8 cellular contexts compared by ENCODE assay signal in genomic region chr11:73306977-73307322, GRCh38. TPM values are rescaled to one million over a fixed set of nuclear protein-coding genes. Genes with fewer than 3 reads are reported as not detected.
DNase-seq lines count a peak whose midpoint lies in the region; TF ChIP-seq lines count a peak whose summit lies in the region.

No MANE protein-coding gene starts in this region.

- H3K4me1 ChIP-seq in ectodermal cell (ENCODE audit: control insufficient read depth, insufficient read depth, low read length): peaks cover 23% of the 10 kb centered on the region

- H3K9me3 Mint-ChIP-seq in CD14-positive monocyte: peaks cover 0 to 5% (median 0%) of the 10 kb centered on the region in 7 donors

- peak overlapping the region; percentile 80 to 94 for H3K4me3 Mint-ChIP-seq in CD14-positive monocyte

- H3K27ac ChIP-seq in ectodermal cell (ENCODE audit: insufficient read depth, low read depth, low read length, poor library complexity, severe bottlenecking): peak overlapping the region; percentile 85
- no peak overlapping the region for H3K27ac ChIP-seq in neural cell (ENCODE audit: low read length)

- WGBS in ectodermal cell, 2 experiments: 9 to 11% methylated on average over 18 of the region's 18 CpGs

- no peak for TF ChIP-seq EP300 in neural cell (conservative IDR thresholded peaks at IDR 0.05; ENCODE audit: poor library complexity, severe bottlenecking)

- H3F3A ChIP-seq in neural cell (ENCODE audit: insufficient read depth, low read length, poor library complexity, severe bottlenecking): no peaks in the 10 kb centered on the region

- H3K27me3 Mint-ChIP-seq in CD14-positive monocyte (ENCODE audit: low read depth in 3 of 3): peaks cover 13 to 31% (median 14%) of the 10 kb centered on the region in 3 donors

- H2AFZ ChIP-seq in neural cell (ENCODE audit: low read depth, low read length): no peak overlapping the region

- H3K36me3 ChIP-seq in ectodermal cell (ENCODE audit: control insufficient read depth, insufficient read depth, low read length) (peaks cover 5% of the 10 kb centered on the region), neural cell (ENCODE audit: insufficient read depth, low read length) (no peaks in the 10 kb centered on the region)

- no peak for TF ChIP-seq RAD21 in neural cell (conservative IDR thresholded peaks at IDR 0.05)

- H3K79me2 ChIP-seq in neural cell (replicated peaks; ENCODE audit: insufficient read depth, low read length): peaks cover 21% of the 10 kb centered on the region

- H3K9me3 ChIP-seq in ectodermal cell (ENCODE audit: control insufficient read depth, low read length): no peaks in the 10 kb centered on the region
- no peaks in the 10 kb centered on the region for H3K9me3 ChIP-seq in neural cell (ENCODE audit: low read length)

- peaks cover 10% of the 10 kb centered on the region for H3K27me3 ChIP-seq in ectodermal cell (ENCODE audit: control insufficient read depth, insufficient read depth, low read length, poor library complexity, severe bottlenecking)
- H3K27me3 ChIP-seq in neural cell (ENCODE audit: insufficient read depth, low read depth, low read length): peaks cover 16% of the 10 kb centered on the region

- peaks cover 20% of the 10 kb centered on the region for H3K4me1 Mint-ChIP-seq in CD14-positive monocyte

- peaks cover 0 to 6% of the 10 kb centered on the region in 2 donors for H3K36me3 Mint-ChIP-seq in CD14-positive monocyte

- H3K9ac ChIP-seq in neural cell (ENCODE audit: low read length): no peak overlapping the region

- no peaks in the 10 kb centered on the region for H3K9me2 ChIP-seq in neural cell (ENCODE audit: insufficient read depth, low read length)

- peak overlapping the region; percentile 47 to 95 (median 83) for H3K27ac Mint-ChIP-seq in CD14-positive monocyte

- no peaks in the 10 kb centered on the region for H4K20me1 ChIP-seq in neural cell (ENCODE audit: insufficient read depth)

- TF ChIP-seq POLR2A in NB4 (IDR thresholded peaks at IDR 0.05; ENCODE audit: extremely low read depth, insufficient read length): peak; percentile 33

- peak overlapping the region; percentile 40 for H3K4me3 ChIP-seq in NB4 (ENCODE audit: low read depth, low read length)
- peak overlapping the region; percentile 16 for H3K4me3 ChIP-seq in ectodermal cell (ENCODE audit: insufficient read depth, low read depth, low read length)
- H3K4me3 ChIP-seq in neural cell (ENCODE audit: low read length): peak overlapping the region; percentile 88

- intact Hi-C loops in CD14-positive monocyte (cut with micrococcal nuclease): loop anchor here (1.0 to 10.0 kb wide), 3 partner anchors 28 to 88 kb away; no protein-coding TSS in a partner anchor

- no peak for TF ChIP-seq CTCF in CD14-positive monocyte (IDR thresholded peaks at IDR 0.05)
- no peak for TF ChIP-seq CTCF in NB4 (IDR thresholded peaks at IDR 0.05; ENCODE audit: low read depth, low read length)
- TF ChIP-seq CTCF in neural cell (IDR thresholded peaks at IDR 0.05; ENCODE audit: poor library complexity, severe bottlenecking): no peak
- TF ChIP-seq CTCF in GM20000 (IDR thresholded peaks at IDR 0.05; ENCODE audit: extremely low read depth, missing control alignments): no peak

- no peak overlapping the region for H3K4me2 ChIP-seq in neural cell (ENCODE audit: low read length)

- DNase-seq in CD14-positive monocyte (ENCODE audit: low spot score) (no peak), NB4 (ENCODE audit: low read depth) (no peak), NCI-H2029 treated with DMSO at 0.1 percent for 48 hours (lab: John Stamatoyannopoulos, UW) (no peak), NCI-H2227 (lab: John Stamatoyannopoulos, UW; ENCODE audit: unreplicated experiment) (no peak), GM20000 (ENCODE audit: low spot score) (no peak), DMS153 treated with DMSO at 0.1 percent for 48 hours (lab: John Stamatoyannopoulos, UW; ENCODE audit: unreplicated experiment) (no peak)

TF ChIP-seq in neural cell, 6 proteins besides CTCF, POLR2A, EP300 and RAD21:
- TF ChIP-seq MXI1 (conservative IDR thresholded peaks at IDR 0.05; ENCODE audit: poor library complexity, severe bottlenecking) (no peak), SMC3 (conservative IDR thresholded peaks at IDR 0.05; ENCODE audit: poor library complexity) (no peak), EZH2 (IDR thresholded peaks at IDR 0.05; ENCODE audit: borderline replicate concordance, insufficient read depth, low read length, poor library complexity, severe bottlenecking) (no peak)

RNA-seq across cellular contexts. Expression of gene ARHGEF17, which starts 1.1 kb away (rescaled TPM):
- polyA plus RNA-seq in CD14-positive monocyte: under 1 TPM; 0.16 to 0.55 TPM
- 45.5 TPM for polyA plus RNA-seq in ectodermal cell (2013, experiment 1 of 4)
- polyA plus RNA-seq in ectodermal cell (2013, experiment 2 of 4): 50.1 TPM
- 43.0 TPM for polyA plus RNA-seq in ectodermal cell (2013, experiment 3 of 4)
- 51.1 TPM for polyA plus RNA-seq in ectodermal cell (2013, experiment 4 of 4)
- polyA plus RNA-seq in neural cell: 7.0 and 7.9 TPM in 2 replicates
- polyA minus RNA-seq in neural cell: 3.8 and 9.3 TPM in 2 replicates

RNA-seq across cellular contexts. Expression of gene P2RY6, which starts 34.8 kb away (rescaled TPM):
- 1 to 10 TPM; 1.7 to 5.1 TPM for polyA plus RNA-seq in CD14-positive monocyte
- polyA plus RNA-seq in ectodermal cell (2013, experiment 1 of 4): 0.89 TPM
- not detected for polyA plus RNA-seq in ectodermal cell (2013, experiment 2 of 4)
- not detected for polyA plus RNA-seq in ectodermal cell (2013, experiment 3 of 4)
- polyA plus RNA-seq in ectodermal cell (2013, experiment 4 of 4): not detected
- polyA plus RNA-seq in neural cell: not detected in 2 replicates
- not detected in 2 replicates for polyA minus RNA-seq in neural cell

Comparison
In these comparisons a context has a peak if more than half of its experiments do, and no peak if none do; other contexts are left out.
1. H3K4me3 ChIP-seq: peak in every context shown above with its lines; median percentile 88 in neural cell; 40 in NB4; 16 in ectodermal cell.